ENCODE assay signal across 17 cellular contexts in the genomic region with DNA sequence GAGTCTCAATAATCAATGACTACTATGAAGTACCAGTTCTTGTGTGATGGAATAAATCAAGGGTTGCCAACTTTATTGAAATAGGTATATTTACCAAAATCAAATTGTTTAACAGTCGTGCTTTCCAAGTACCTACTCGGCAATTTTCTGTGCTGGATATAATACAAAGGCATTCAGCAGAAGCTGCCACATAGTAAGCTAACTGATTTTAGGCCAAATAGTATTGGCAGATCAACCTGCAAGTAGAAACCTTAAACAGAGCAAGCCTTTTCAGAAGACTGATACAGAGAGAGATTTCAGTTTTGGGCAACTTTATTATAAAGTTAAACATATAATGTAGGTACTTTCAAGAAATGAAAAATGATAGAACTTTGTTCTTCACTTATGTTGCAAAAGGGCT.
DNase-seq lines count a peak whose midpoint lies in the region.
"Had no signal": no experiment of that assay in that cellular context is flagged by ENCODE, and none has a peak within 500 bp of the region (broad histone marks: within the 10 kb centered on the region; RNA-seq: fewer than 3 reads in every experiment).

No MANE protein-coding gene starts in this region.

- DNase-seq in G401 (ENCODE audit: low spot score) (peak; percentile 62), cerebellar cortex (ENCODE audit: low spot score) (peak; percentile 55), globus pallidus (ENCODE audit: low spot score) (peak; percentile 5), NCI-H345 (lab: John Stamatoyannopoulos, UW) (no peak), D341Med (ENCODE audit: low spot score) (no peak)
- DNase-seq: AML-193; Caco-2; Calu3; CD4-positive, alpha-beta T cell; CD8-positive, alpha-beta T cell; DMS 273 treated with DMSO at 0.1 percent for 48 hours; DMS153; DMS53; DMS79; DND-41; EL; GF-D8 had no signal

- in situ Hi-C loops in G401 (cut with HindIII; ENCODE audit: low sequenced_read_pairs), result no loop called here

Comparison
In these comparisons a context has a peak if more than half of its experiments do, and no peak if none do; other contexts are left out.
1. DNase-seq: peak in G401 (single experiment), cerebellar cortex (single experiment) and globus pallidus (single experiment); none in NCI-H345 (single experiment) and D341Med (single experiment).